Comparison of ENCODE assay signal across 8 cellular contexts in the genomic region with DNA sequence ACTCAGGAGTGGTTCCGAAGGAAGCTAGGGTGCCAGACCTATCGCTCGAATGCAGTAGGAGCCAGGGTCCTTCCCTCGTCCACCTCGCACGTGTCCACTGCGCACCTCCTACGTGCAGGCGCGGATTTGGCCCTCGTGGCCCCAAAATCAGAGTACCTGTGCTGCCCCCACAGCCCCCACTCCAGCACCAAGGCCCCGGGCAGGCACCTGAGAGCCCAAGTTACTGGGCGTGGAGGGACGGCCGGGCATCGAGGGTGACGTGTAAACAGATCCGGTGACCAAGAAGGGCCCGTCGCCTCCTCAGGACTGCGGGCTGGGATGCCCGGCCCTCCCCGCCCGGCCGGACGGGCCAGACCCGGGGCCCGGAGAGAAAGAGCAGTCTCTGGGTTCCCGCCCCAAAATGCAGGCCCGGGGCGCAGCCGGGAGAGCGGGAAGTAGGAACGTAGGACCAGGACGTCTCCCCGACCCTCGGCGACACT. TPM values are rescaled to one million over a fixed set of nuclear protein-coding genes. Genes with fewer than 3 reads are reported as not detected.
DNase-seq lines count a peak whose midpoint lies in the region; ATAC-seq, FAIRE-seq and TF ChIP-seq lines count a peak whose summit lies in the region.

No MANE protein-coding gene starts in this region.

- H3K27ac ChIP-seq in lung (ENCODE audit: low read depth in 1 of 2, low read length in 1 of 2) (peak overlapping the region; percentile 59 to 76), vagina (peak overlapping the region; percentile 96)

- H3K4me1 ChIP-seq in lung (ENCODE audit: control insufficient read depth in 2 of 2, insufficient read depth in 2 of 2, low read length in 2 of 2) (peaks cover 0 to 4% of the 10 kb centered on the region in 2 donors), vagina (peaks cover 32% of the 10 kb centered on the region)

- intact Hi-C loops in vagina (cut with DNase I) = loop anchor here (1.0 to 5.0 kb wide), 2 partner anchors 100 to 112 kb away; no protein-coding TSS in a partner anchor

- TF ChIP-seq RAD21 in Ishikawa (IDR thresholded peaks at IDR 0.05; ENCODE audit: low read depth) = no peak

- no peak for TF ChIP-seq POLR2A in vagina (IDR thresholded peaks at IDR 0.05)

- peak overlapping the region; percentile 89 for H3K4me3 ChIP-seq in bronchial epithelial cell (ENCODE audit: low read depth, low read length)
- H3K4me3 ChIP-seq in lung = peak overlapping the region; percentile 90
- H3K4me3 ChIP-seq in vagina = peak overlapping the region; percentile 91 to 97

- H3K27me3 ChIP-seq in bronchial epithelial cell (ENCODE audit: control insufficient read depth, insufficient read depth, low read length) = no peaks in the 10 kb centered on the region
- H3K27me3 ChIP-seq in lung (ENCODE audit: control insufficient read depth, insufficient read depth) = no peaks in the 10 kb centered on the region
- no peaks in the 10 kb centered on the region for H3K27me3 ChIP-seq in vagina

- no peak for TF ChIP-seq EP300 in Ishikawa (IDR thresholded peaks at IDR 0.05; ENCODE audit: borderline replicate concordance)

- H3K36me3 ChIP-seq in bronchial epithelial cell (ENCODE audit: control insufficient read depth, insufficient read depth, low read length) (peaks cover 22% of the 10 kb centered on the region), lung (ENCODE audit: control insufficient read depth in 2 of 2, insufficient read depth in 2 of 2, low read length in 2 of 2) (peaks cover 0 to 28% of the 10 kb centered on the region in 2 donors), vagina (peaks cover 0 to 33% of the 10 kb centered on the region in 2 donors)

- no peak for FAIRE-seq in bronchial epithelial cell (lab: Jason Lieb, UNC)

- ATAC-seq in lung (ENCODE audit: insufficient read depth, low FRiP score) = no peak

- DNase-seq in DMS53 (lab: John Stamatoyannopoulos, UW) (peak; percentile 74), DMS53 treated with DMSO at 0.1 percent for 48 hours (lab: John Stamatoyannopoulos, UW; ENCODE audit: unreplicated experiment) (no peak), bronchial epithelial cell (ENCODE audit: low read depth) (no peak), lung (ENCODE audit: low spot score) (no peak), vagina (ENCODE audit: extremely low spot score in 2 of 2) (no peak), SW 1271 (lab: John Stamatoyannopoulos, UW) (no peak), NCI-H187 (lab: John Stamatoyannopoulos, UW) (no peak)

- H3K9me3 ChIP-seq in lung (ENCODE audit: control insufficient read depth in 2 of 2, insufficient read depth in 1 of 2, low read length in 1 of 2) = no peaks in the 10 kb centered on the region
- no peaks in the 10 kb centered on the region for H3K9me3 ChIP-seq in vagina

- WGBS in lung, 2 donors = 1 to 2% methylated on average over 36 to 38 of the region's 38 CpGs

- TF ChIP-seq CTCF in bronchial epithelial cell (IDR thresholded peaks at IDR 0.05; ENCODE audit: insufficient read depth, low read length, severe bottlenecking) (no peak), lung (IDR thresholded peaks at IDR 0.05; ENCODE audit: control extremely low read depth, extremely low read depth) (no peak), vagina (IDR thresholded peaks at IDR 0.05) (no peak)

TF ChIP-seq in Ishikawa, 13 proteins besides CTCF, POLR2A, EP300 and RAD21:
- no peak for TF ChIP-seq CEBPB (IDR thresholded peaks at IDR 0.05)
- no peak for TF ChIP-seq ZBTB7A (IDR thresholded peaks at IDR 0.05; ENCODE audit: low read depth)
- TF ChIP-seq REST (IDR thresholded peaks at IDR 0.05; ENCODE audit: low read depth) = no peak
- TF ChIP-seq TEAD4 (IDR thresholded peaks at IDR 0.05) = no peak
- TF ChIP-seq, protein P1, sequence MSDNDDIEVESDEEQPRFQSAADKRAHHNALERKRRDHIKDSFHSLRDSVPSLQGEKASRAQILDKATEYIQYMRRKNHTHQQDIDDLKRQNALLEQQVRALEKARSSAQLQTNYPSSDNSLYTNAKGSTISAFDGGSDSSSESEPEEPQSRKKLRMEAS (IDR thresholded peaks at IDR 0.05) = peak; percentile 85
- no peak for TF ChIP-seq TCF12 (IDR thresholded peaks at IDR 0.05; ENCODE audit: low read depth)
- no peak for TF ChIP-seq FOXM1 (IDR thresholded peaks at IDR 0.05; ENCODE audit: borderline replicate concordance, low read depth)

RNA-seq across cellular contexts. Expression of gene SLC25A39, which starts 0.5 kb away (rescaled TPM):
- total RNA-seq in bronchial epithelial cell (83.7 and 113 TPM in 2 replicates), lung (100 to 1,000 TPM in 1 of 2 donors, 10 to 100 TPM in 1; 66.4 to 134 TPM), vagina (93.1 TPM)
- 100 to 1,000 TPM; 104 to 130 TPM for polyA plus RNA-seq in lung

RNA-seq across cellular contexts. Expression of gene RUNDC3A, which starts 15.7 kb away (rescaled TPM):
- 0.26 and 3.1 TPM in 2 replicates for total RNA-seq in bronchial epithelial cell
- 1 to 10 TPM in 1 of 2 donors, under 1 TPM in 1; 0.61 to 4.9 TPM for total RNA-seq in lung
- under 1 TPM; 0.70 to 0.91 TPM for polyA plus RNA-seq in lung
- 2.0 TPM for total RNA-seq in vagina

RNA-seq across cellular contexts. Expression of gene GRN, which starts 21.0 kb away (rescaled TPM):
- total RNA-seq in bronchial epithelial cell = 200 and 513 TPM in 2 replicates
- total RNA-seq in lung = 100 to 1,000 TPM; 300 to 753 TPM
- 100 to 1,000 TPM; 160 to 719 TPM for polyA plus RNA-seq in lung
- 268 TPM for total RNA-seq in vagina

RNA-seq across cellular contexts. Expression of gene FAM171A2, which starts 39.5 kb away (rescaled TPM):
- total RNA-seq in bronchial epithelial cell = 0.53 and 0.90 TPM in 2 replicates
- 1 to 10 TPM; 1.1 to 8.0 TPM for total RNA-seq in lung
- polyA plus RNA-seq in lung = under 1 TPM; 0.47 TPM
- total RNA-seq in vagina = 4.2 TPM

RNA-seq across cellular contexts. Expression of gene SLC4A1, which starts 56.2 kb away (rescaled TPM):
- not detected in 2 replicates for total RNA-seq in bronchial epithelial cell
- total RNA-seq in lung = 10 to 100 TPM in 1 of 2 donors, 1 to 10 TPM in 1; 1.4 to 40.9 TPM
- polyA plus RNA-seq in lung = under 1 TPM; 0.10 to 0.13 TPM
- not detected for total RNA-seq in vagina
